ENCODE assay signal across 26 cellular contexts in the genomic region with DNA sequence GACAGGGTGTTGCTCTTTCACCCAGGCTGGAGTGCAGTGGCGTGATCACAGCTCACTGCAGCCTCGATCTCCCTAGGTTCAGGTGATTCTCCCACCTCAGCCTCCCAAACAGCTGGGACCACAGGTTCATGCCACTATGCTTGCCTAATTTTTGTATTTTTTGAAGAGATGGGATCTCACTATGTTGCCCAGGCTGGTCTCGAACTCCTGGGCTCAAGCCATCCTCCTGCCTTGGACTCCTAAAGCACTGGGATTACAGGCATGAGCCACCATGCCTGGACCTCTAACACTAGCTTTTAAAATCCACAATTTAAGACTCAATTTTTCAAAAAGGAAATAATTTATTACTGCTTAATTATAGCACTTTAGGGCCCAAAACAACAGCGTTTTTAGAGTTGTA.
"Had no signal": no experiment of that assay in that cellular context is flagged by ENCODE, and none has a peak within 500 bp of the region (broad histone marks: within the 10 kb centered on the region; RNA-seq: fewer than 3 reads in every experiment).

No MANE protein-coding gene starts in this region.

- FAIRE-seq: endothelial cell of umbilical vein had no signal

- H3K27ac Mint-ChIP-seq: dendritic cell treated with granulocyte-macrophage colony-stimulating factor and Interleukin-4, amounts not matched to agents 40 ng/mL and 50 ng/mL, for 4 days; effector memory CD8-positive, alpha-beta T cell; endodermal cell had no signal

- H3K27me3 ChIP-seq: colonic mucosa, dorsolateral prefrontal cortex, esophagus muscularis mucosa, esophagus squamous epithelium, foreskin keratinocyte, gastrocnemius medialis, gastroesophageal sphincter, heart left ventricle, heart right ventricle had no signal

- H3K9me3 Mint-ChIP-seq: dendritic cell treated with granulocyte-macrophage colony-stimulating factor and Interleukin-4, amounts not matched to agents 40 ng/mL and 50 ng/mL, for 4 days; effector memory CD8-positive, alpha-beta T cell; endodermal cell had no signal

- DNase-seq: colonic mucosa; cortex of kidney; dermis blood vessel endothelial cell; dorsolateral prefrontal cortex; effector CD4-positive, alpha-beta T cell; effector CD8-positive, alpha-beta T cell; effector memory CD4-positive, alpha-beta T cell; effector memory CD8-positive, alpha-beta T cell; endodermal cell; erythroblast; esophagus squamous epithelium; foreskin fibroblast; foreskin keratinocyte; foreskin melanocyte; gastrocnemius medialis; glutamatergic neuron; head of caudate nucleus; heart left ventricle; heart right ventricle had no signal

- H3K4me3 Mint-ChIP-seq: dendritic cell treated with granulocyte-macrophage colony-stimulating factor and Interleukin-4, amounts not matched to agents 40 ng/mL and 50 ng/mL, for 4 days; effector memory CD8-positive, alpha-beta T cell; endodermal cell had no signal

- H3K9me3 ChIP-seq: colonic mucosa, esophagus muscularis mucosa, esophagus squamous epithelium, gastrocnemius medialis, gastroesophageal sphincter, heart left ventricle, heart right ventricle had no signal

- H3K27ac ChIP-seq: colonic mucosa, coronary artery, dorsolateral prefrontal cortex, epithelial cell of prostate, esophagus muscularis mucosa, esophagus squamous epithelium, foreskin keratinocyte, gastrocnemius medialis, gastroesophageal sphincter, heart left ventricle, heart right ventricle had no signal

- H3K27me3 Mint-ChIP-seq: dendritic cell treated with granulocyte-macrophage colony-stimulating factor and Interleukin-4, amounts not matched to agents 40 ng/mL and 50 ng/mL, for 4 days; effector memory CD8-positive, alpha-beta T cell had no signal

- ATAC-seq: effector memory CD8-positive, alpha-beta T cell; esophagus mucosa; foreskin keratinocyte; gastrocnemius medialis; gastroesophageal sphincter; heart left ventricle; heart right ventricle had no signal

- H3K4me1 ChIP-seq: colonic mucosa, esophagus muscularis mucosa, esophagus squamous epithelium, foreskin keratinocyte, gastrocnemius medialis, gastroesophageal sphincter, heart left ventricle, heart right ventricle had no signal

- H3K4me3 ChIP-seq: colonic mucosa, coronary artery, dorsolateral prefrontal cortex, esophagus muscularis mucosa, esophagus squamous epithelium, gastrocnemius medialis, gastroesophageal sphincter, heart left ventricle, heart right ventricle had no signal

- H3K4me1 Mint-ChIP-seq: endodermal cell had no signal
